ENCODE assay signal across 6 cellular contexts in genomic region chr20:58981564-58982364, GRCh38. TPM values are rescaled to one million over a fixed set of nuclear protein-coding genes. Genes with fewer than 3 reads are reported as not detected.
DNase-seq lines count a peak whose midpoint lies in the region; FAIRE-seq and TF ChIP-seq lines count a peak whose summit lies in the region.

No MANE protein-coding gene starts in this region.

- H2AK5ac ChIP-seq in H9 (ENCODE audit: insufficient read length, low read length), result no peak overlapping the region

- H4K91ac ChIP-seq in H9 (ENCODE audit: insufficient read length, low read depth, low read length), result no peak overlapping the region

- H2BK120ac ChIP-seq in H9 (ENCODE audit: low read depth, low read length, poor library complexity, severe bottlenecking), result no peak overlapping the region

- H2BK12ac ChIP-seq in H9 (ENCODE audit: insufficient read length, low read depth, low read length), result no peak overlapping the region

- H3K27me3 ChIP-seq in H9 (ENCODE audit: insufficient read depth, low read length) (no peaks in the 10 kb centered on the region), WERI-Rb-1 (ENCODE audit: insufficient read depth, low read depth, severe bottlenecking) (no peaks in the 10 kb centered on the region)

- H3K9me3 ChIP-seq in H9 (ENCODE audit: control insufficient read depth, low read depth, low read length) (no peaks in the 10 kb centered on the region), WERI-Rb-1 (ENCODE audit: severe bottlenecking) (peaks cover 6% of the 10 kb centered on the region)

- H2AFZ ChIP-seq in H9 (ENCODE audit: low read length), result peak overlapping the region; percentile 57

- H3K27me3 Mint-ChIP-seq in H9 (ENCODE audit: low read depth), result peaks cover 11% of the 10 kb centered on the region

- H3K4me1 Mint-ChIP-seq in H9, result peaks cover 30 to 32% of the 10 kb centered on the region in 2 experiments

- peak overlapping the region; percentile 76 for H3K27ac ChIP-seq in 22Rv1
- H3K27ac ChIP-seq in H9 (ENCODE audit: insufficient read length, low read depth, low read length), result peak overlapping the region; percentile 27
- peak overlapping the region; percentile 96 for H3K27ac ChIP-seq in WERI-Rb-1

- no peak for FAIRE-seq in GM19239 (lab: Jason Lieb, UNC)

- no peaks in the 10 kb centered on the region; a peak in 2 of 5 replicates for H3K9me3 Mint-ChIP-seq in H9

- H3K4ac ChIP-seq in H9 (ENCODE audit: low read depth, low read length), result no peak overlapping the region; the same call in 1 of the 2 replicates

- peak overlapping the region; percentile 87; the same call in 1 of the 2 replicates for H3K14ac ChIP-seq in H9 (ENCODE audit: insufficient read depth, low read length)

- no peak overlapping the region for H4K5ac ChIP-seq in H9 (ENCODE audit: insufficient read length, low read depth, low read length)

- DNase-seq in H9 (no peak), WERI-Rb-1 (no peak), kidney tubule cell (ENCODE audit: low spot score) (peak; percentile 19), NCI-H1105 (lab: John Stamatoyannopoulos, UW) (no peak), GM19239 (ENCODE audit: insufficient read length, low spot score) (no peak)

- peaks cover 2 to 18% (median 16%) of the 10 kb centered on the region in 3 experiments for H3K36me3 Mint-ChIP-seq in H9 (ENCODE audit: insufficient read depth in 1 of 3, low read depth in 3 of 3)

- peak overlapping the region; percentile 65; the same call in 1 of the 2 replicates for H2BK15ac ChIP-seq in H9 (ENCODE audit: low read depth, low read length)

- peaks cover 10% of the 10 kb centered on the region; the same call in 1 of the 2 replicates for H3K79me2 ChIP-seq in H9 (ENCODE audit: insufficient read depth, low read length)

- no peak for TF ChIP-seq CTCF in 22Rv1 (IDR thresholded peaks at IDR 0.05)
- TF ChIP-seq CTCF in H9 (conservative IDR thresholded peaks at IDR 0.05), result no peak
- TF ChIP-seq CTCF in WERI-Rb-1 (IDR thresholded peaks at IDR 0.05; ENCODE audit: low read depth, low read length), result no peak

- H3K79me1 ChIP-seq in H9 (ENCODE audit: insufficient read depth, low read depth, low read length, poor library complexity, severe bottlenecking), result peaks cover 4% of the 10 kb centered on the region

- H2BK20ac ChIP-seq in H9 (ENCODE audit: low read depth, low read length, poor library complexity, severe bottlenecking), result no peak overlapping the region

- H4K20me1 ChIP-seq in H9 (ENCODE audit: control insufficient read depth, insufficient read depth, insufficient read length), result no peaks in the 10 kb centered on the region

- no peak overlapping the region for H4K8ac ChIP-seq in H9 (replicated peaks; ENCODE audit: insufficient read length, low read depth, low read length)

- peaks cover 4% of the 10 kb centered on the region; the same call in 1 of the 2 replicates for H3K4me1 ChIP-seq in H9 (ENCODE audit: insufficient read depth, low read length)

- H3K4me2 ChIP-seq in H9 (ENCODE audit: insufficient read depth, insufficient read length, low read length), result peak overlapping the region; percentile 99

- H3K27ac Mint-ChIP-seq in H9, result peak overlapping the region; percentile 73 to 94 (median 81); a peak in 4 of 7 replicates

- WGBS in H9 (ENCODE audit: extremely low coverage, insufficient read length, low lambda C conversion rate), result no CpG with 5 or more reads among the region's 36 CpGs

- peak overlapping the region; percentile 94 for H3K9ac ChIP-seq in H9 (ENCODE audit: extremely low read depth, insufficient read length, low read length)

- H2BK5ac ChIP-seq in H9 (ENCODE audit: insufficient read length, low read length), result peak overlapping the region; percentile 61

- peak overlapping the region; percentile 81 for H3K4me3 ChIP-seq in WERI-Rb-1 (ENCODE audit: low read depth, low read length)

- H3K23ac ChIP-seq in H9 (ENCODE audit: insufficient read length, low read depth, low read length), result no peak overlapping the region

- H3K36me3 ChIP-seq in WERI-Rb-1, result peaks cover 16% of the 10 kb centered on the region

- peak overlapping the region; percentile 22 for H3T11ph ChIP-seq in H9 (ENCODE audit: low read length)

- H3K23me2 ChIP-seq in H9 (ENCODE audit: insufficient read length, low read depth, low read length, poor library complexity, severe bottlenecking), result peaks cover 6% of the 10 kb centered on the region

- H3K4me3 Mint-ChIP-seq in H9, result peak overlapping the region; percentile 84 to 91

- H3K18ac ChIP-seq in H9 (ENCODE audit: insufficient read length, low read depth, low read length), result peak overlapping the region; percentile 67

- peak overlapping the region; percentile 52 for H3K56ac ChIP-seq in H9 (ENCODE audit: insufficient read length, low read depth, low read length)

RNA-seq across cellular contexts. Expression of gene NELFCD, which starts 0.7 kb away (rescaled TPM):
- 53.5 and 57.8 TPM in 2 replicates for total RNA-seq in H9 (2021)

RNA-seq across cellular contexts. Expression of gene CTSZ, which starts 25.3 kb away (rescaled TPM):
- 35.7 and 37.6 TPM in 2 replicates for total RNA-seq in H9 (2021)

RNA-seq across cellular contexts. Expression of gene TUBB1, which starts 37.5 kb away (rescaled TPM):
- total RNA-seq in H9 (2021), result not detected in 2 replicates

RNA-seq across cellular contexts. Expression of gene ATP5F1E, which starts 50.4 kb away (rescaled TPM):
- total RNA-seq in H9 (2021), result 47.4 and 52.7 TPM in 2 replicates

Comparison
In these comparisons a context has a peak if more than half of its experiments do, and no peak if none do; other contexts are left out.
1. H3K27ac ChIP-seq: peak in every context shown above with its lines; median percentile 96 in WERI-Rb-1; 76 in 22Rv1; 27 in H9.